13 cellular contexts compared by ENCODE assay signal in the genomic region with DNA sequence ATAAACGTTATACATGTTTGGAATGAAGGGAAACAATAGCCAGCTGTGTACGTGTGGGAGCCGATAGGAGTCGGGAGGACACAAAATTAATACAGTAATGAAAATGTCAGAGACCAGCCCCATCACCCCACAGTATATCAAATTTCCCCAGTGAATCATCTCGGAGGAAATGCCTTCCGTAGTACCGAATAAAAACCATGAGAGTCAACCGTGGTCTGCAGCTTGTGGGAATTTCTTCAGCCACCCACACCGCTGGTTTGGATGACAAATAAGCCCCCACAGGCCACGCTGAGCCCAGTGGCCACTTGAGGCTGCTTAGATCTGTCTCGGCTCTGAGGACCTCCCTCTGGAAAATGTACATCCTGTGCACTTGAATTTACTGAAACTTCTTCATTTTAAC.
DNase-seq lines count a peak whose midpoint lies in the region; ATAC-seq and TF ChIP-seq lines count a peak whose summit lies in the region.
"Had no signal": no experiment of that assay in that cellular context is flagged by ENCODE, and none has a peak within 500 bp of the region (broad histone marks: within the 10 kb centered on the region; RNA-seq: fewer than 3 reads in every experiment).

No MANE protein-coding gene starts in this region.

- TF ChIP-seq CTCF in A673 (conservative IDR thresholded peaks at IDR 0.05; ENCODE audit: low read depth, low read length) (no peak), esophagus muscularis mucosa (IDR thresholded peaks at IDR 0.05) (no peak), nephron (IDR thresholded peaks at IDR 0.05; ENCODE audit: unreplicated experiment in 3 of 3) (no peak), GM20000 (IDR thresholded peaks at IDR 0.05; ENCODE audit: extremely low read depth, missing control alignments) (no peak), WERI-Rb-1 (IDR thresholded peaks at IDR 0.05; ENCODE audit: low read depth, low read length) (no peak)

- intact Hi-C loops in A673 (cut with micrococcal nuclease; ENCODE audit: unreplicated experiment): loop anchor here (5.0 kb wide), 1 partner anchor 63 kb away; no protein-coding TSS in a partner anchor
- intact Hi-C loops in esophagus muscularis mucosa (cut with DNase I): no loop called here

- H3K4me1 ChIP-seq in A673 (ENCODE audit: insufficient read depth, low read length, poor library complexity, severe bottlenecking): peaks cover 35% of the 10 kb centered on the region
- H3K4me1 ChIP-seq in esophagus muscularis mucosa: peaks cover 0 to 52% (median 38%) of the 10 kb centered on the region in 4 donors

- no peak for ATAC-seq in activated CD8-positive, alpha-beta T cell treated with anti-CD3 and anti-CD28 coated beads, Interleukin-2, amount 10 ng/mL, durations not matched to agents 7 days and 5 days

- H3K4me1 Mint-ChIP-seq in nephron: peaks cover 51% of the 10 kb centered on the region
- no peaks in the 10 kb centered on the region for H3K4me1 Mint-ChIP-seq in activated CD8-positive, alpha-beta T cell treated with anti-CD3 and anti-CD28 coated beads, Interleukin-2, amount 10 ng/mL, durations not matched to agents 7 days and 5 days (ENCODE audit: low read depth)
- H3K4me1 Mint-ChIP-seq: B cell had no signal

- H3K4me3 ChIP-seq in A673 (ENCODE audit: low read depth, low read length, poor library complexity, severe bottlenecking) (no peak overlapping the region), esophagus muscularis mucosa (no peak overlapping the region), WERI-Rb-1 (ENCODE audit: low read depth, low read length) (no peak overlapping the region)
- H3K4me3 ChIP-seq: adrenal gland, testis had no signal

- WGBS in esophagus muscularis mucosa: 57% methylated on average over 11 of the region's 11 CpGs

- H3K4me3 Mint-ChIP-seq in nephron: peak overlapping the region in 2 of 3 experiments; percentile 36 to 58
- H3K4me3 Mint-ChIP-seq in activated CD8-positive, alpha-beta T cell treated with anti-CD3 and anti-CD28 coated beads, Interleukin-2, amount 10 ng/mL, durations not matched to agents 7 days and 5 days: no peak overlapping the region
- H3K4me3 Mint-ChIP-seq: B cell had no signal

- CTCF ChIA-PET in A673 (lab: Charles Lee): no interaction called here
- CTCF ChIA-PET in activated CD8-positive, alpha-beta T cell treated with anti-CD3 and anti-CD28 coated beads, Interleukin-2, amount 10 ng/mL, durations not matched to agents 7 days and 5 days (lab: Charles Lee): no interaction called here

- peaks cover 4% of the 10 kb centered on the region for H3K36me3 Mint-ChIP-seq in nephron (ENCODE audit: low read depth)
- H3K36me3 Mint-ChIP-seq in activated CD8-positive, alpha-beta T cell treated with anti-CD3 and anti-CD28 coated beads, Interleukin-2, amount 10 ng/mL, durations not matched to agents 7 days and 5 days (ENCODE audit: low read depth): no peaks in the 10 kb centered on the region

- POLR2A ChIA-PET in A673 (lab: Charles Lee; ENCODE audit: low non-redundant PET): no interaction called here
- POLR2A ChIA-PET in activated CD8-positive, alpha-beta T cell treated with anti-CD3 and anti-CD28 coated beads, Interleukin-2, amount 10 ng/mL, durations not matched to agents 7 days and 5 days (lab: Charles Lee): no interaction called here

- H3K27me3 Mint-ChIP-seq in nephron (ENCODE audit: low read depth): peaks cover 4% of the 10 kb centered on the region
- H3K27me3 Mint-ChIP-seq in activated CD8-positive, alpha-beta T cell treated with anti-CD3 and anti-CD28 coated beads, Interleukin-2, amount 10 ng/mL, durations not matched to agents 7 days and 5 days (ENCODE audit: low read depth): peaks cover 14% of the 10 kb centered on the region

- TF ChIP-seq POLR2A in esophagus muscularis mucosa (IDR thresholded peaks at IDR 0.05; ENCODE audit: low read depth): no peak

- BruUV-seq in A673 (replicated peaks; lab: Mats Ljungman, UMichigan): no TSS peak

- H3K27me3 ChIP-seq in A673 (replicated peaks; ENCODE audit: insufficient read depth, low read depth, low read length, poor library complexity) (peaks cover 51% of the 10 kb centered on the region), esophagus muscularis mucosa (no peaks in the 10 kb centered on the region), WERI-Rb-1 (ENCODE audit: insufficient read depth, low read depth, severe bottlenecking) (no peaks in the 10 kb centered on the region)
- H3K27me3 ChIP-seq: adrenal gland, testis had no signal

- peaks cover 9% of the 10 kb centered on the region for H3K9me3 Mint-ChIP-seq in nephron
- H3K9me3 Mint-ChIP-seq in activated CD8-positive, alpha-beta T cell treated with anti-CD3 and anti-CD28 coated beads, Interleukin-2, amount 10 ng/mL, durations not matched to agents 7 days and 5 days (ENCODE audit: insufficient read depth): no peaks in the 10 kb centered on the region

- H3K9me3 ChIP-seq in A673 (ENCODE audit: low read depth, low read length, poor library complexity, severe bottlenecking) (no peaks in the 10 kb centered on the region), esophagus muscularis mucosa (no peaks in the 10 kb centered on the region), WERI-Rb-1 (ENCODE audit: severe bottlenecking) (peaks cover 2% of the 10 kb centered on the region)
- H3K9me3 ChIP-seq: adrenal gland, testis had no signal

- DNase-seq in A673 (ENCODE audit: low spot score) (peak; percentile 69), M059J (ENCODE audit: low read depth) (peak; percentile 93), esophagus muscularis mucosa (ENCODE audit: extremely low spot score) (no peak), GM20000 (ENCODE audit: low spot score) (no peak), WERI-Rb-1 (no peak), T-helper 1 cell (no peak)
- DNase-seq in activated CD8-positive, alpha-beta T cell treated with anti-CD3 and anti-CD28 coated beads, Interleukin-2, amount 10 ng/mL, durations not matched to agents 7 days and 5 days: no peak
- DNase-seq: adrenal gland; stimulated activated CD4-positive, alpha-beta T cell treated with anti-CD3 and anti-CD28 coated beads, Interleukin-2, amount 100 ng/mL, for 24 hours; SW 1271; testis had no signal

- TF ChIP-seq EP300 in esophagus muscularis mucosa (IDR thresholded peaks at IDR 0.05): no peak

- H3K36me3 ChIP-seq in A673 (ENCODE audit: insufficient read depth, low read length, poor library complexity, severe bottlenecking): no peaks in the 10 kb centered on the region
- no peaks in the 10 kb centered on the region for H3K36me3 ChIP-seq in esophagus muscularis mucosa
- no peaks in the 10 kb centered on the region for H3K36me3 ChIP-seq in WERI-Rb-1
- H3K36me3 ChIP-seq: adrenal gland had no signal

- no peak overlapping the region for H3K27ac ChIP-seq in A673 (ENCODE audit: low read depth, low read length, poor library complexity, severe bottlenecking)
- peak overlapping the region in 3 of 4 donors; percentile 77 to 80 (median 79) for H3K27ac ChIP-seq in esophagus muscularis mucosa (replicated peaks in 1 of 4)
- no peak overlapping the region for H3K27ac ChIP-seq in WERI-Rb-1
- H3K27ac ChIP-seq: testis had no signal

- H3K27ac Mint-ChIP-seq in nephron: peak overlapping the region; percentile 83 to 92 (median 87)
- H3K27ac Mint-ChIP-seq in activated CD8-positive, alpha-beta T cell treated with anti-CD3 and anti-CD28 coated beads, Interleukin-2, amount 10 ng/mL, durations not matched to agents 7 days and 5 days: no peak overlapping the region
- H3K27ac Mint-ChIP-seq: B cell had no signal

Comparison
In these comparisons a context has a peak if more than half of its experiments do, and no peak if none do; other contexts are left out.
1. DNase-seq: peak in A673 (single experiment) and M059J (single experiment); none in esophagus muscularis mucosa (single experiment), GM20000 (single experiment), WERI-Rb-1 (single experiment), activated CD8-positive, alpha-beta T cell treated with anti-CD3 and anti-CD28 coated beads, Interleukin-2, amount 10 ng/mL, durations not matched to agents 7 days and 5 days (single experiment) and T-helper 1 cell (0 of 5).
2. H3K27ac ChIP-seq: peak in esophagus muscularis mucosa (3 of 4); none in A673 (single experiment) and WERI-Rb-1 (single experiment).